ENCODE assay signal across 1 cellular context in genomic region chr17:67824735-67825626, GRCh38.
TF ChIP-seq lines count a peak whose summit lies in the region.

A gene with protein sequence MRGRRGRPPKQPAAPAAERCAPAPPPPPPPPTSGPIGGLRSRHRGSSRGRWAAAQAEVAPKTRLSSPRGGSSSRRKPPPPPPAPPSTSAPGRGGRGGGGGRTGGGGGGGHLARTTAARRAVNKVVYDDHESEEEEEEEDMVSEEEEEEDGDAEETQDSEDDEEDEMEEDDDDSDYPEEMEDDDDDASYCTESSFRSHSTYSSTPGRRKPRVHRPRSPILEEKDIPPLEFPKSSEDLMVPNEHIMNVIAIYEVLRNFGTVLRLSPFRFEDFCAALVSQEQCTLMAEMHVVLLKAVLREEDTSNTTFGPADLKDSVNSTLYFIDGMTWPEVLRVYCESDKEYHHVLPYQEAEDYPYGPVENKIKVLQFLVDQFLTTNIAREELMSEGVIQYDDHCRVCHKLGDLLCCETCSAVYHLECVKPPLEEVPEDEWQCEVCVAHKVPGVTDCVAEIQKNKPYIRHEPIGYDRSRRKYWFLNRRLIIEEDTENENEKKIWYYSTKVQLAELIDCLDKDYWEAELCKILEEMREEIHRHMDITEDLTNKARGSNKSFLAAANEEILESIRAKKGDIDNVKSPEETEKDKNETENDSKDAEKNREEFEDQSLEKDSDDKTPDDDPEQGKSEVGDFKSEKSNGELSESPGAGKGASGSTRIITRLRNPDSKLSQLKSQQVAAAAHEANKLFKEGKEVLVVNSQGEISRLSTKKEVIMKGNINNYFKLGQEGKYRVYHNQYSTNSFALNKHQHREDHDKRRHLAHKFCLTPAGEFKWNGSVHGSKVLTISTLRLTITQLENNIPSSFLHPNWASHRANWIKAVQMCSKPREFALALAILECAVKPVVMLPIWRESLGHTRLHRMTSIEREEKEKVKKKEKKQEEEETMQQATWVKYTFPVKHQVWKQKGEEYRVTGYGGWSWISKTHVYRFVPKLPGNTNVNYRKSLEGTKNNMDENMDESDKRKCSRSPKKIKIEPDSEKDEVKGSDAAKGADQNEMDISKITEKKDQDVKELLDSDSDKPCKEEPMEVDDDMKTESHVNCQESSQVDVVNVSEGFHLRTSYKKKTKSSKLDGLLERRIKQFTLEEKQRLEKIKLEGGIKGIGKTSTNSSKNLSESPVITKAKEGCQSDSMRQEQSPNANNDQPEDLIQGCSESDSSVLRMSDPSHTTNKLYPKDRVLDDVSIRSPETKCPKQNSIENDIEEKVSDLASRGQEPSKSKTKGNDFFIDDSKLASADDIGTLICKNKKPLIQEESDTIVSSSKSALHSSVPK (N-terminal part only) (plus strand): TSS chr17:67825503. CDS start chr17:67825725, 222 bp downstream.

TF ChIP-seq in HepG2, 621 proteins besides CTCF, POLR2A, EP300 and RAD21 (continued from another document and continues in another):
- no peak; the same call in 1 of the 2 replicates for TF ChIP-seq ZNF646 (CRISPR knock-in tag; IDR thresholded peaks at IDR 0.05)
- TF ChIP-seq SRF (IDR thresholded peaks at IDR 0.05; ENCODE audit: low read depth, low read length): 0 out of 2 replicates have a peak, but pooled peaks have one; percentile 8
- 0 out of 2 replicates have a peak, but pooled peaks have one; percentile 66 for TF ChIP-seq ZMAT3 (CRISPR knock-in tag; conservative IDR thresholded peaks at IDR 0.05)
- no peak for TF ChIP-seq ZNF572 (CRISPR knock-in tag; IDR thresholded peaks at IDR 0.05)
- peak; percentile 65; the same call in 1 of the 2 replicates for TF ChIP-seq AFF4 (CRISPR knock-in tag; IDR thresholded peaks at IDR 0.05)
- TF ChIP-seq PCBP2 (optimal IDR thresholded peaks at IDR 0.05; ENCODE audit: low read depth, low read length, poor library complexity, severe bottlenecking): no peak
- TF ChIP-seq LCORL (IDR thresholded peaks at IDR 0.05): no peak
- peak; percentile 37; the same call in 1 of the 2 replicates for TF ChIP-seq LCORL (CRISPR knock-in tag; IDR thresholded peaks at IDR 0.05)
- TF ChIP-seq SSRP1 (CRISPR knock-in tag; IDR thresholded peaks at IDR 0.05): no peak
- no peak for TF ChIP-seq ZFP37 (CRISPR knock-in tag; IDR thresholded peaks at IDR 0.05; ENCODE audit: borderline replicate concordance)
- TF ChIP-seq, protein P1, sequence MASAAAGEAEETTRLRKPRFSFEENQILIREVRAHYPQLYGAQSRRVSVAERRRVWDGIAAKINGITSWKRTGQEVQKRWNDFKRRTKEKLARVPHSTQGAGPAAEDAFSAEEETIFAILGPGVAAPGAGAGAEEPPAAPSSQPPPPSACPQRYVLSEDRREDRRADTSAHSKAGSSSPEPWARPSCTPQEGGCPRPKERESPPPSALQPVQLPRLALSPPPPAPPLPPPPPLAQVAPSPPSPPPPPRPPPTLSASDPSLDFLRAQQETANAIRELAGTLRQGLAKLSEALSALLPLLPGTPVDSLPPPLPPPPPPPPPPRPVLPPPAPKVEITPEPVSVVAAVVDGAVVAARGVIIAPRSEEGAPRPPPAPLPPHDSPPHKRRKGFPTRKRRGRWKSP (CRISPR knock-in tag; IDR thresholded peaks at IDR 0.05): peak; percentile 82
- 0 out of 2 replicates have a peak, but pooled peaks have one; percentile 47 for TF ChIP-seq ZSCAN12 (CRISPR knock-in tag; IDR thresholded peaks at IDR 0.05)
- TF ChIP-seq CBX2 (IDR thresholded peaks at IDR 0.05; ENCODE audit: low read depth, low read length): no peak
- no peak for TF ChIP-seq CBX2 (CRISPR knock-in tag; IDR thresholded peaks at IDR 0.05; ENCODE audit: low read depth)
- TF ChIP-seq CREM (IDR thresholded peaks at IDR 0.05): no peak
- no peak for TF ChIP-seq CREM (CRISPR knock-in tag; IDR thresholded peaks at IDR 0.05)
- TF ChIP-seq, protein P2, sequence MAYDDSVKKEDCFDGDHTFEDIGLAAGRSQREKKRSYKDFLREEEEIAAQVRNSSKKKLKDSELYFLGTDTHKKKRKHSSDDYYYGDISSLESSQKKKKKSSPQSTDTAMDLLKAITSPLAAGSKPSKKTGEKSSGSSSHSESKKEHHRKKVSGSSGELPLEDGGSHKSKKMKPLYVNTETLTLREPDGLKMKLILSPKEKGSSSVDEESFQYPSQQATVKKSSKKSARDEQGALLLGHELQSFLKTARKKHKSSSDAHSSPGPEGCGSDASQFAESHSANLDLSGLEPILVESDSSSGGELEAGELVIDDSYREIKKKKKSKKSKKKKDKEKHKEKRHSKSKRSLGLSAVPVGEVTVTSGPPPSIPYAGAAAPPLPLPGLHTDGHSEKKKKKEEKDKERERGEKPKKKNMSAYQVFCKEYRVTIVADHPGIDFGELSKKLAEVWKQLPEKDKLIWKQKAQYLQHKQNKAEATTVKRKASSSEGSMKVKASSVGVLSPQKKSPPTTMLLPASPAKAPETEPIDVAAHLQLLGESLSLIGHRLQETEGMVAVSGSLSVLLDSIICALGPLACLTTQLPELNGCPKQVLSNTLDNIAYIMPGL (CRISPR knock-in tag; IDR thresholded peaks at IDR 0.05; ENCODE audit: borderline replicate concordance in 1 of 2, low read depth in 1 of 2): peak; percentile 98 to 99
- TF ChIP-seq, protein P3, sequence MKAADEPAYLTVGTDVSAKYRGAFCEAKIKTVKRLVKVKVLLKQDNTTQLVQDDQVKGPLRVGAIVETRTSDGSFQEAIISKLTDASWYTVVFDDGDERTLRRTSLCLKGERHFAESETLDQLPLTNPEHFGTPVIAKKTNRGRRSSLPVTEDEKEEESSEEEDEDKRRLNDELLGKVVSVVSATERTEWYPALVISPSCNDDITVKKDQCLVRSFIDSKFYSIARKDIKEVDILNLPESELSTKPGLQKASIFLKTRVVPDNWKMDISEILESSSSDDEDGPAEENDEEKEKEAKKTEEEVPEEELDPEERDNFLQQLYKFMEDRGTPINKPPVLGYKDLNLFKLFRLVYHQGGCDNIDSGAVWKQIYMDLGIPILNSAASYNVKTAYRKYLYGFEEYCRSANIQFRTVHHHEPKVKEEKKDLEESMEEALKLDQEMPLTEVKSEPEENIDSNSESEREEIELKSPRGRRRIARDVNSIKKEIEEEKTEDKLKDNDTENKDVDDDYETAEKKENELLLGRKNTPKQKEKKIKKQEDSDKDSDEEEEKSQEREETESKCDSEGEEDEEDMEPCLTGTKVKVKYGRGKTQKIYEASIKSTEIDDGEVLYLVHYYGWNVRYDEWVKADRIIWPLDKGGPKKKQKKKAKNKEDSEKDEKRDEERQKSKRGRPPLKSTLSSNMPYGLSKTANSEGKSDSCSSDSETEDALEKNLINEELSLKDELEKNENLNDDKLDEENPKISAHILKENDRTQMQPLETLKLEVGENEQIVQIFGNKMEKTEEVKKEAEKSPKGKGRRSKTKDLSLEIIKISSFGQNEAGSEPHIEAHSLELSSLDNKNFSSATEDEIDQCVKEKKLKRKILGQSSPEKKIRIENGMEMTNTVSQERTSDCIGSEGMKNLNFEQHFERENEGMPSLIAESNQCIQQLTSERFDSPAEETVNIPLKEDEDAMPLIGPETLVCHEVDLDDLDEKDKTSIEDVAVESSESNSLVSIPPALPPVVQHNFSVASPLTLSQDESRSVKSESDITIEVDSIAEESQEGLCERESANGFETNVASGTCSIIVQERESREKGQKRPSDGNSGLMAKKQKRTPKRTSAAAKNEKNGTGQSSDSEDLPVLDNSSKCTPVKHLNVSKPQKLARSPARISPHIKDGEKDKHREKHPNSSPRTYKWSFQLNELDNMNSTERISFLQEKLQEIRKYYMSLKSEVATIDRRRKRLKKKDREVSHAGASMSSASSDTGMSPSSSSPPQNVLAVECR (CRISPR knock-in tag; IDR thresholded peaks at IDR 0.05; ENCODE audit: borderline replicate concordance): peak; percentile 82
- 0 out of 2 replicates have a peak, but pooled peaks have one; percentile 17 for TF ChIP-seq ZNF224 (CRISPR knock-in tag; IDR thresholded peaks at IDR 0.05)
- TF ChIP-seq SIX1 (CRISPR knock-in tag; IDR thresholded peaks at IDR 0.05; ENCODE audit: borderline replicate concordance): no peak
- TF ChIP-seq ZNF225 (CRISPR knock-in tag; IDR thresholded peaks at IDR 0.05): peak; percentile 69
- TF ChIP-seq REXO4 (CRISPR knock-in tag; IDR thresholded peaks at IDR 0.05; ENCODE audit: borderline replicate concordance): no peak
- peak; percentile 39 for TF ChIP-seq ISL2 (CRISPR knock-in tag; IDR thresholded peaks at IDR 0.05)
- TF ChIP-seq NFRKB (IDR thresholded peaks at IDR 0.05): no peak
- TF ChIP-seq ZBTB14 (CRISPR knock-in tag; IDR thresholded peaks at IDR 0.05): peak; percentile 69
- peak; percentile 99 for TF ChIP-seq XRCC5 (optimal IDR thresholded peaks at IDR 0.05; ENCODE audit: low read length)
- TF ChIP-seq NR2F1 (CRISPR knock-in tag; IDR thresholded peaks at IDR 0.05): no peak
- TF ChIP-seq PHF20 (CRISPR knock-in tag; IDR thresholded peaks at IDR 0.05): peak; percentile 74
- no peak for TF ChIP-seq MLLT10 (CRISPR knock-in tag; IDR thresholded peaks at IDR 0.05)
- TF ChIP-seq ZSCAN9 (CRISPR knock-in tag; IDR thresholded peaks at IDR 0.05; ENCODE audit: borderline replicate concordance): peak; percentile 46; the same call in 1 of the 2 replicates
- peak; percentile 74; the same call in 1 of the 2 replicates for TF ChIP-seq CREB1 (IDR thresholded peaks at IDR 0.05)
- TF ChIP-seq CREB1 (CRISPR knock-in tag; IDR thresholded peaks at IDR 0.05): no peak
- TF ChIP-seq SOX6 (IDR thresholded peaks at IDR 0.05): no peak
- no peak for TF ChIP-seq SOX6 (CRISPR knock-in tag; IDR thresholded peaks at IDR 0.05)
- TF ChIP-seq PPARG (CRISPR knock-in tag; conservative IDR thresholded peaks at IDR 0.05): peak; percentile 59; the same call in 1 of the 2 replicates
